In genomic region chr14:64970776-64971451, GRCh38 we compare ENCODE assay signal across 9 cellular contexts. TPM values are rescaled to one million over a fixed set of nuclear protein-coding genes. Genes with fewer than 3 reads are reported as not detected.
DNase-seq lines count a peak whose midpoint lies in the region; ATAC-seq and TF ChIP-seq lines count a peak whose summit lies in the region.
"Had no signal": no experiment of that assay in that cellular context is flagged by ENCODE, and none has a peak within 500 bp of the region (broad histone marks: within the 10 kb centered on the region; RNA-seq: fewer than 3 reads in every experiment).

No MANE protein-coding gene starts in this region.

- peaks cover 12% of the 10 kb centered on the region; the same call in 1 of the 2 replicates for H3K27me3 ChIP-seq in HUES48 (ENCODE audit: control insufficient read depth, insufficient read depth, low read length)
- H3K27me3 ChIP-seq: SJSA1 had no signal

- H3K36me3 ChIP-seq in HUES48 (ENCODE audit: control insufficient read depth, insufficient read depth, low read length), result peaks cover 4% of the 10 kb centered on the region; the same call in 1 of the 2 replicates
- H3K36me3 ChIP-seq: SJSA1 had no signal

- no peak overlapping the region for H3K27ac ChIP-seq in HUES48 (ENCODE audit: low read depth, low read length)
- peak overlapping the region; percentile 39 for H3K27ac ChIP-seq in cingulate gyrus (ENCODE audit: low read depth, low read length)
- H3K27ac ChIP-seq: SJSA1 had no signal

- peaks cover 42% of the 10 kb centered on the region for H3K4me1 ChIP-seq in HUES48 (ENCODE audit: control insufficient read depth, insufficient read depth, low read length)
- H3K4me1 ChIP-seq: SJSA1 had no signal

- ATAC-seq in naive B cell (ENCODE audit: low read depth in 2 of 2) (no peak), HG03571 (IDR thresholded peaks at IDR 0.05; ENCODE audit: unreplicated experiment) (no peak)

- DNase-seq in AG09309 (ENCODE audit: low read depth) (no peak), naive B cell (no peak), head of caudate nucleus (no peak), retina (no peak), COLO829 (ENCODE audit: low spot score) (no peak)

- intact Hi-C loops in head of caudate nucleus (cut with DNase I), result no loop called here

- no peak for TF ChIP-seq CTCF in AG09309 (IDR thresholded peaks at IDR 0.05; ENCODE audit: control insufficient read depth, insufficient read depth, low read depth, low read length, missing control alignments)

- no peak overlapping the region for H3K9ac ChIP-seq in HUES48 (ENCODE audit: low read depth, low read length)

- H3K27me3 Mint-ChIP-seq in naive B cell, result peaks cover 6 to 9% (median 8%) of the 10 kb centered on the region in 3 donors

- H3K9me3 Mint-ChIP-seq in naive B cell, result no peaks in the 10 kb centered on the region

- peaks cover 0 to 13% (median 3%) of the 10 kb centered on the region in 3 donors for H3K4me1 Mint-ChIP-seq in naive B cell

- H3K4me3 ChIP-seq in AG09309 (ENCODE audit: control insufficient read depth, low read depth, low read length), result peak overlapping the region; percentile 67
- peak overlapping the region; percentile 81 for H3K4me3 ChIP-seq in HUES48 (ENCODE audit: low read depth, low read length)

- peak overlapping the region in 2 of 6 donors; percentile 76 for H3K27ac Mint-ChIP-seq in naive B cell

- no peaks in the 10 kb centered on the region for H3K36me3 Mint-ChIP-seq in naive B cell

- H3K4me3 Mint-ChIP-seq in naive B cell, result peak overlapping the region; percentile 67 to 91 (median 80)

- H3K9me3 ChIP-seq in HUES48 (ENCODE audit: control insufficient read depth, insufficient read depth, low read length), result no peaks in the 10 kb centered on the region
- H3K9me3 ChIP-seq: SJSA1 had no signal

RNA-seq across cellular contexts. Expression of gene RAB15, which starts 1.2 kb away (rescaled TPM):
- 1 to 10 TPM in 1 of 6 donors, under 1 TPM in 5; 0.25 to 1.9 (median 0.94) TPM for polyA plus RNA-seq in naive B cell (ENCODE audit: low read depth in 6 of 6)

RNA-seq across cellular contexts. Expression of gene FNTB, which starts 15.8 kb away (rescaled TPM):
- 1 to 10 TPM; 1.6 to 3.6 (median 2.3) TPM for polyA plus RNA-seq in naive B cell (ENCODE audit: low read depth in 6 of 6)

RNA-seq across cellular contexts. Expression of gene GPX2, which starts 28.4 kb away (rescaled TPM):
- not detected for polyA plus RNA-seq in naive B cell (ENCODE audit: low read depth in 6 of 6)

RNA-seq across cellular contexts. Expression of gene CHURC1, which starts 56.7 kb away (rescaled TPM):
- 100 to 1,000 TPM; 101 to 151 (median 133) TPM for polyA plus RNA-seq in naive B cell (ENCODE audit: low read depth in 6 of 6)
